In genomic region chr19:18951721-18952281, GRCh38 we compare ENCODE assay signal across 21 cellular contexts. TPM values are rescaled to one million over a fixed set of nuclear protein-coding genes. Genes with fewer than 3 reads are reported as not detected.
DNase-seq lines count a peak whose midpoint lies in the region; ATAC-seq, FAIRE-seq and TF ChIP-seq lines count a peak whose summit lies in the region.
"Had no signal": no experiment of that assay in that cellular context is flagged by ENCODE, and none has a peak within 500 bp of the region (broad histone marks: within the 10 kb centered on the region; RNA-seq: fewer than 3 reads in every experiment).

No MANE protein-coding gene starts in this region.

- H3K36me3 Mint-ChIP-seq in WTC11 = no peaks in the 10 kb centered on the region
- H3K36me3 Mint-ChIP-seq in activated naive CD4-positive, alpha-beta T cell treated with anti-CD3 and anti-CD28 coated beads, Interleukin-2, amount 50 U/mL, for 72 hours = no peaks in the 10 kb centered on the region
- H3K36me3 Mint-ChIP-seq: immature natural killer cell had no signal

- peak; percentile 70 for DNase-seq in BJ (ENCODE audit: low read depth)
- DNase-seq in HT1080 (ENCODE audit: low read depth) = peak; percentile 32
- DNase-seq in mammary epithelial cell = peak; percentile 96
- DNase-seq in keratinocyte (ENCODE audit: low read depth, low spot score) = peak; percentile 96
- DNase-seq in cortex of kidney (lab: John Stamatoyannopoulos, UW) = no peak
- no peak for DNase-seq in WTC11 (ENCODE audit: low spot score)
- DNase-seq in activated naive CD4-positive, alpha-beta T cell treated with anti-CD3 and anti-CD28 coated beads, Interleukin-2, amount 50 U/mL, for 72 hours (ENCODE audit: low spot score in 2 of 2) = no peak
- DNase-seq in stimulated activated CD4-positive, alpha-beta T cell treated with anti-CD3 and anti-CD28 coated beads, Interleukin-1b, Interleukin-23, amount 100 ng/mL, for 48 hours = no peak
- DNase-seq: activated B cell treated with CpG ODN at 0.5 μM for 24 hours; activated effector memory CD4-positive, alpha-beta T cell treated with Interleukin-2 at 50 U/mL for 16 hours; amniotic stem cell; endodermal cell; glutamatergic neuron; immature natural killer cell; mesendoderm; NCI-H2029 treated with DMSO at 0.1 percent for 48 hours; Peyer's patch; stimulated activated CD4-positive, alpha-beta T cell treated with anti-CD3 and anti-CD28 coated beads, Interleukin-2, amount 100 ng/mL, for 24 hours had no signal

- dilution Hi-C loops in mammary epithelial cell (cut with HindIII; ENCODE audit: low sequenced_read_pairs) = no loop called here
- dilution Hi-C loops in keratinocyte (cut with MboI; ENCODE audit: extremely low pct_ligation_motif_present, low sequenced_read_pairs) = no loop called here

- H3K27me3 Mint-ChIP-seq in WTC11 (ENCODE audit: low read depth) = peaks cover 4% of the 10 kb centered on the region
- H3K27me3 Mint-ChIP-seq: activated B cell treated with CpG ODN at 0.5 μM for 24 hours had no signal

- H3K4me2 ChIP-seq in mammary epithelial cell (ENCODE audit: insufficient read depth, low read depth, low read length) = no peak overlapping the region
- H3K4me2 ChIP-seq in keratinocyte (ENCODE audit: control insufficient read depth, extremely low read depth, insufficient read depth, low read depth, low read length) = peak overlapping the region; percentile 4

- no peaks in the 10 kb centered on the region for H3K79me2 ChIP-seq in mammary epithelial cell (ENCODE audit: insufficient read depth, low read length)
- H3K79me2 ChIP-seq in keratinocyte (ENCODE audit: control insufficient read depth, insufficient read depth, low read length) = no peaks in the 10 kb centered on the region

- no peak overlapping the region for H3K4me3 Mint-ChIP-seq in WTC11
- H3K4me3 Mint-ChIP-seq: activated B cell treated with CpG ODN at 0.5 μM for 24 hours, endodermal cell, immature natural killer cell, neural crest cell had no signal

- 70% methylated on average over 6 of the region's 7 CpGs for WGBS in mammary epithelial cell (ENCODE audit: low coverage, missing lambda C conversion rate)

- CTCF ChIA-PET in BJ (lab: Yijun Ruan, JAX) (no interaction called here), mammary epithelial cell (lab: Charles Lee; ENCODE audit: low non-redundant PET) (no interaction called here), WTC11 (lab: Charles Lee) (no interaction called here)

- no peaks in the 10 kb centered on the region for H3K9me3 ChIP-seq in mammary epithelial cell (replicated peaks; ENCODE audit: insufficient read depth, low read length)
- H3K9me3 ChIP-seq in keratinocyte (ENCODE audit: control insufficient read depth, low read depth, low read length) = no peaks in the 10 kb centered on the region
- H3K9me3 ChIP-seq: HAP-1, Peyer's patch had no signal

- intact Hi-C loops in mammary epithelial cell (cut with micrococcal nuclease) = loop anchor here (1.0 to 2.0 kb wide), 2 partner anchors 18 to 35 kb away; no protein-coding TSS in a partner anchor

- H3K9ac ChIP-seq in mammary epithelial cell (ENCODE audit: insufficient read depth, low read length) (no peak overlapping the region), keratinocyte (ENCODE audit: control insufficient read depth, extremely low read depth, insufficient read depth, low read length) (no peak overlapping the region)

- H3K27ac Mint-ChIP-seq in WTC11 = no peak overlapping the region
- no peak overlapping the region for H3K27ac Mint-ChIP-seq in activated naive CD4-positive, alpha-beta T cell treated with anti-CD3 and anti-CD28 coated beads, Interleukin-2, amount 50 U/mL, for 72 hours
- H3K27ac Mint-ChIP-seq: activated B cell treated with CpG ODN at 0.5 μM for 24 hours, endodermal cell, immature natural killer cell had no signal

- H3K4me1 Mint-ChIP-seq in WTC11 = no peaks in the 10 kb centered on the region
- H3K4me1 Mint-ChIP-seq: endodermal cell, neural crest cell had no signal

- H3K36me3 ChIP-seq in BJ (ENCODE audit: control insufficient read depth, insufficient read depth, low read length) (peaks cover 1% of the 10 kb centered on the region; the same call in 1 of the 2 replicates), mammary epithelial cell (ENCODE audit: insufficient read depth, low read length) (no peaks in the 10 kb centered on the region), keratinocyte (ENCODE audit: control insufficient read depth in 2 of 2, extremely low read depth in 1 of 2, insufficient read depth in 2 of 2, low read length in 2 of 2) (peaks cover 1 to 4% of the 10 kb centered on the region in 2 experiments)
- H3K36me3 ChIP-seq: HAP-1, Peyer's patch had no signal

- peaks cover 2% of the 10 kb centered on the region for H3K9me1 ChIP-seq in keratinocyte (ENCODE audit: control insufficient read depth, extremely low read depth, insufficient read depth, low read length)

- no peak for ATAC-seq in WTC11
- ATAC-seq in activated naive CD4-positive, alpha-beta T cell treated with anti-CD3 and anti-CD28 coated beads, Interleukin-2, amount 50 U/mL, for 72 hours = no peak

- H3K4me3 ChIP-seq in BJ (ENCODE audit: low read depth, low read length) = no peak overlapping the region
- no peak overlapping the region for H3K4me3 ChIP-seq in mammary epithelial cell (replicated peaks in 1 of 3; ENCODE audit: insufficient read depth in 1 of 3, low read depth in 2 of 3, low read length in 3 of 3)
- H3K4me3 ChIP-seq in keratinocyte (ENCODE audit: control insufficient read depth in 2 of 3, extremely low read depth in 1 of 3, insufficient read depth in 2 of 3, low read depth in 1 of 3, low read length in 3 of 3) = peak overlapping the region in 1 of 3 experiments; percentile 9
- H3K4me3 ChIP-seq: HAP-1, Peyer's patch had no signal

- TF ChIP-seq CTCF in BJ (IDR thresholded peaks at IDR 0.05; ENCODE audit: insufficient read depth, low read depth, low read length) (no peak), mammary epithelial cell (conservative IDR thresholded peaks at IDR 0.05 in 1 of 2, IDR thresholded peaks at IDR 0.05 in 1 of 2; ENCODE audit: extremely low read depth in 1 of 2, insufficient read depth in 1 of 2, low read depth in 1 of 2, low read length in 2 of 2) (no peak), keratinocyte (optimal IDR thresholded peaks at IDR 0.05 in 1 of 3, IDR thresholded peaks at IDR 0.05 in 1 of 3, conservative IDR thresholded peaks at IDR 0.05 in 1 of 3; ENCODE audit: extremely low read depth in 1 of 3, insufficient read depth in 2 of 3, low read length in 3 of 3) (no peak), WTC11 (IDR thresholded peaks at IDR 0.05) (no peak)

- peaks cover 6% of the 10 kb centered on the region; the same call in 1 of the 2 replicates for H3K9me3 Mint-ChIP-seq in WTC11
- H3K9me3 Mint-ChIP-seq in activated naive CD4-positive, alpha-beta T cell treated with anti-CD3 and anti-CD28 coated beads, Interleukin-2, amount 50 U/mL, for 72 hours = peaks cover 6% of the 10 kb centered on the region in 2 donors
- H3K9me3 Mint-ChIP-seq: activated B cell treated with CpG ODN at 0.5 μM for 24 hours, endodermal cell, immature natural killer cell had no signal

- H3K27ac ChIP-seq in mammary epithelial cell (ENCODE audit: insufficient read depth, low read depth, low read length) (no peak overlapping the region), keratinocyte (ENCODE audit: control insufficient read depth, insufficient read depth, low read length) (peak overlapping the region; percentile 65)
- H3K27ac ChIP-seq: Peyer's patch had no signal

- H2AFZ ChIP-seq in mammary epithelial cell (ENCODE audit: low read depth, low read length) = no peak overlapping the region
- H2AFZ ChIP-seq in keratinocyte (ENCODE audit: control insufficient read depth, low read length) = no peak overlapping the region

- peaks cover 24% of the 10 kb centered on the region for H3K4me1 ChIP-seq in mammary epithelial cell (ENCODE audit: insufficient read depth, low read length)
- peaks cover 28% of the 10 kb centered on the region for H3K4me1 ChIP-seq in keratinocyte (ENCODE audit: control insufficient read depth, extremely low read depth, insufficient read depth, low read length)
- H3K4me1 ChIP-seq: HAP-1, Peyer's patch had no signal

- in situ Hi-C loops in mammary epithelial cell (cut with MboI; ENCODE audit: low sequenced_read_pairs in 2 of 2) = no loop called here

- FAIRE-seq in keratinocyte (lab: Jason Lieb, UNC) = peak; percentile 96

- no peaks in the 10 kb centered on the region for H4K20me1 ChIP-seq in mammary epithelial cell (ENCODE audit: insufficient read depth, low read length)
- no peaks in the 10 kb centered on the region for H4K20me1 ChIP-seq in keratinocyte (ENCODE audit: control insufficient read depth, extremely low read depth, insufficient read depth, low read length)

- POLR2A ChIA-PET in BJ (lab: Charles Lee) (no interaction called here), WTC11 (lab: Charles Lee) (no interaction called here)

- BruUV-seq in mammary epithelial cell (replicated peaks; lab: Mats Ljungman, UMichigan) = no TSS peak

- H3K27me3 ChIP-seq in BJ (ENCODE audit: control insufficient read depth, insufficient read depth, low read length) (no peaks in the 10 kb centered on the region), mammary epithelial cell (ENCODE audit: insufficient read depth, low read length) (no peaks in the 10 kb centered on the region), keratinocyte (ENCODE audit: control insufficient read depth, extremely low read depth, insufficient read depth, low read length) (no peaks in the 10 kb centered on the region)
- H3K27me3 ChIP-seq: Peyer's patch had no signal

RNA-seq across cellular contexts. Expression of gene HOMER3, which starts 10.8 kb away (rescaled TPM):
- polyA plus RNA-seq in BJ (2011; rRNA removed) = 44.7 and 55.3 TPM in 2 replicates
- 46.1 and 55.1 TPM in 2 replicates for polyA minus RNA-seq in BJ (2011; rRNA and poly(A)+ RNA removed)
- 70.4 and 73.3 TPM in 2 replicates for total RNA-seq in HT1080 (2014; rRNA removed; shearing (Covaris generic))
- 51.6 and 57.7 TPM in 2 replicates for polyA plus RNA-seq in HT1080 (2015; cell fraction: cytosol; rRNA removed)
- 27.8 and 41.4 TPM in 2 replicates for polyA plus RNA-seq in HT1080 (2015; cell fraction: nucleus; rRNA removed)
- total RNA-seq in mammary epithelial cell = 100 to 1,000 TPM; 114 to 138 TPM
- polyA plus RNA-seq in mammary epithelial cell = 110 TPM
- polyA minus RNA-seq in mammary epithelial cell = 18.1 TPM
- polyA plus RNA-seq in keratinocyte = 97.2 to 188 TPM (median 119 TPM) in 3 replicates
- polyA plus RNA-seq in keratinocyte (2011; ENCODE audit: low read depth) = 29.7 TPM
- polyA plus RNA-seq in keratinocyte (2011; cell fraction: cytosol; rRNA removed) = 83.7 and 126 TPM in 2 replicates
- 75.0 and 98.0 TPM in 2 replicates for polyA plus RNA-seq in keratinocyte (2011; cell fraction: nucleus; rRNA removed)
- 64.2 and 147 TPM in 2 replicates for polyA plus RNA-seq in keratinocyte (2012; ENCODE audit: low replicate concordance)
- polyA minus RNA-seq in keratinocyte = 78.2 to 101 TPM (median 96.4 TPM) in 3 replicates
- 92.9 TPM for polyA minus RNA-seq in keratinocyte (2011; cell fraction: cytosol; rRNA and poly(A)+ RNA removed)
- 25.5 and 34.7 TPM in 2 replicates for polyA minus RNA-seq in keratinocyte (2011; cell fraction: nucleus; rRNA and poly(A)+ RNA removed)
- 28.2 to 32.4 TPM (median 32.2 TPM) in 3 replicates for total RNA-seq in WTC11 (2021)
- 1 to 10 TPM in 1 of 2 donors, under 1 TPM in 1; 0.36 to 1.0 TPM for total RNA-seq in activated naive CD4-positive, alpha-beta T cell treated with anti-CD3 and anti-CD28 coated beads, Interleukin-2, amount 50 U/mL, for 72 hours

RNA-seq across cellular contexts. Expression of gene DDX49, which starts 32.3 kb away (rescaled TPM):
- polyA plus RNA-seq in BJ (2011; rRNA removed) (45.0 and 70.0 TPM in 2 replicates), mammary epithelial cell (44.4 TPM), keratinocyte (33.1 to 59.4 TPM (median 39.2 TPM) in 3 replicates)
- 28.9 and 72.6 TPM in 2 replicates for polyA minus RNA-seq in BJ (2011; rRNA and poly(A)+ RNA removed)
- total RNA-seq in HT1080 (2014; rRNA removed; shearing (Covaris generic)) = 137 and 139 TPM in 2 replicates
- 53.8 and 58.4 TPM in 2 replicates for polyA plus RNA-seq in HT1080 (2015; cell fraction: cytosol; rRNA removed)
- 62.5 and 80.0 TPM in 2 replicates for polyA plus RNA-seq in HT1080 (2015; cell fraction: nucleus; rRNA removed)
- total RNA-seq in mammary epithelial cell (10 to 100 TPM; 44.2 to 47.7 TPM), WTC11 (2021) (30.1 to 47.9 TPM (median 36.4 TPM) in 3 replicates)
- polyA minus RNA-seq in mammary epithelial cell (27.9 TPM), keratinocyte (36.4 to 162 TPM (median 53.6 TPM) in 3 replicates)
- polyA plus RNA-seq in keratinocyte (2011; ENCODE audit: low read depth) = 26.9 TPM
- 25.1 and 41.3 TPM in 2 replicates for polyA plus RNA-seq in keratinocyte (2011; cell fraction: cytosol; rRNA removed)
- 33.1 and 34.0 TPM in 2 replicates for polyA plus RNA-seq in keratinocyte (2011; cell fraction: nucleus; rRNA removed)
- polyA plus RNA-seq in keratinocyte (2012; ENCODE audit: low replicate concordance) = 24.3 and 30.8 TPM in 2 replicates
- polyA minus RNA-seq in keratinocyte (2011; cell fraction: cytosol; rRNA and poly(A)+ RNA removed) = 66.4 TPM
- 15.8 and 16.9 TPM in 2 replicates for polyA minus RNA-seq in keratinocyte (2011; cell fraction: nucleus; rRNA and poly(A)+ RNA removed)
- 10 to 100 TPM; 46.7 to 51.2 TPM for total RNA-seq in activated naive CD4-positive, alpha-beta T cell treated with anti-CD3 and anti-CD28 coated beads, Interleukin-2, amount 50 U/mL, for 72 hours

RNA-seq across cellular contexts. Expression of gene COPE, which starts 32.6 kb away (rescaled TPM):
- polyA plus RNA-seq in BJ (2011; rRNA removed) (161 and 309 TPM in 2 replicates), mammary epithelial cell (248 TPM), keratinocyte (109 to 198 TPM (median 137 TPM) in 3 replicates)
- 159 and 265 TPM in 2 replicates for polyA minus RNA-seq in BJ (2011; rRNA and poly(A)+ RNA removed)
- total RNA-seq in HT1080 (2014; rRNA removed; shearing (Covaris generic)) = 352 and 410 TPM in 2 replicates
- 243 and 328 TPM in 2 replicates for polyA plus RNA-seq in HT1080 (2015; cell fraction: cytosol; rRNA removed)
- polyA plus RNA-seq in HT1080 (2015; cell fraction: nucleus; rRNA removed) = 173 and 180 TPM in 2 replicates
- total RNA-seq in mammary epithelial cell (100 to 1,000 TPM; 180 to 226 TPM), WTC11 (2021) (224 to 240 TPM (median 228 TPM) in 3 replicates)
- polyA minus RNA-seq in mammary epithelial cell (75.2 TPM), keratinocyte (83.4 to 139 TPM (median 121 TPM) in 3 replicates)
- polyA plus RNA-seq in keratinocyte (2011; ENCODE audit: low read depth) = 51.6 TPM
- 94.7 and 217 TPM in 2 replicates for polyA plus RNA-seq in keratinocyte (2011; cell fraction: cytosol; rRNA removed)
- 78.8 and 124 TPM in 2 replicates for polyA plus RNA-seq in keratinocyte (2011; cell fraction: nucleus; rRNA removed)
- 125 and 165 TPM in 2 replicates for polyA plus RNA-seq in keratinocyte (2012; ENCODE audit: low replicate concordance)
- 235 TPM for polyA minus RNA-seq in keratinocyte (2011; cell fraction: cytosol; rRNA and poly(A)+ RNA removed)
- 62.3 and 70.8 TPM in 2 replicates for polyA minus RNA-seq in keratinocyte (2011; cell fraction: nucleus; rRNA and poly(A)+ RNA removed)
- total RNA-seq in activated naive CD4-positive, alpha-beta T cell treated with anti-CD3 and anti-CD28 coated beads, Interleukin-2, amount 50 U/mL, for 72 hours = 100 to 1,000 TPM; 147 to 190 TPM

RNA-seq across cellular contexts. Expression of gene CERS1, which starts 55.8 kb away (rescaled TPM):
- polyA plus RNA-seq in BJ (2011; rRNA removed) = 0.39 and 0.83 TPM in 2 replicates
- 0.57 and 0.82 TPM in 2 replicates for polyA minus RNA-seq in BJ (2011; rRNA and poly(A)+ RNA removed)
- total RNA-seq in HT1080 (2014; rRNA removed; shearing (Covaris generic)) = 1.0 and 3.4 TPM in 2 replicates
- 0.85 and 1.1 TPM in 2 replicates for polyA plus RNA-seq in HT1080 (2015; cell fraction: cytosol; rRNA removed)
- polyA plus RNA-seq in HT1080 (2015; cell fraction: nucleus; rRNA removed) = 0.46 and 0.87 TPM in 2 replicates
- 1 to 10 TPM in 1 of 2 donors, under 1 TPM in 1; 0.33 to 1.4 TPM for total RNA-seq in mammary epithelial cell
- 0.65 TPM for polyA plus RNA-seq in mammary epithelial cell
- not detected for polyA minus RNA-seq in mammary epithelial cell
- polyA plus RNA-seq in keratinocyte = 0.09 to 0.23 TPM (median 0.14 TPM) in 3 replicates
- polyA plus RNA-seq in keratinocyte (2011; ENCODE audit: low read depth) = 0.62 TPM
- 0.12 and 0.32 TPM in 2 replicates for polyA plus RNA-seq in keratinocyte (2011; cell fraction: cytosol; rRNA removed)
- polyA plus RNA-seq in keratinocyte (2011; cell fraction: nucleus; rRNA removed) = 0.41 and 1.2 TPM in 2 replicates
- 0.21 and 0.75 TPM in 2 replicates for polyA plus RNA-seq in keratinocyte (2012; ENCODE audit: low replicate concordance)
- 0.52 TPM in 1 of 3 replicates, not detected in the others for polyA minus RNA-seq in keratinocyte
- polyA minus RNA-seq in keratinocyte (2011; cell fraction: cytosol; rRNA and poly(A)+ RNA removed) = not detected
- polyA minus RNA-seq in keratinocyte (2011; cell fraction: nucleus; rRNA and poly(A)+ RNA removed) = 0.93 TPM in 1 of 2 replicates, not detected in the other
- total RNA-seq in WTC11 (2021) = 14.7 to 24.5 TPM (median 22.6 TPM) in 3 replicates
- total RNA-seq in activated naive CD4-positive, alpha-beta T cell treated with anti-CD3 and anti-CD28 coated beads, Interleukin-2, amount 50 U/mL, for 72 hours = under 1 TPM in 1 of 2 donors, not detected in 1; 0.21 TPM
- total RNA-seq: activated B cell treated with CpG ODN at 0.5 μM for 24 hours, Peyer's patch, subcutaneous adipose tissue had no signal
- polyA plus RNA-seq: immature natural killer cell had no signal

Comparison
In these comparisons a context has a peak if more than half of its experiments do, and no peak if none do; other contexts are left out.
1. DNase-seq: peak in BJ (single experiment), HT1080 (single experiment), mammary epithelial cell (single experiment) and keratinocyte (single experiment); none in cortex of kidney (single experiment), WTC11 (single experiment), activated naive CD4-positive, alpha-beta T cell treated with anti-CD3 and anti-CD28 coated beads, Interleukin-2, amount 50 U/mL, for 72 hours (0 of 2) and stimulated activated CD4-positive, alpha-beta T cell treated with anti-CD3 and anti-CD28 coated beads, Interleukin-1b, Interleukin-23, amount 100 ng/mL, for 48 hours (single experiment).
2. RNA of gene HOMER3, which starts 10.8 kb away (total RNA-seq): 114 to 138 TPM in mammary epithelial cell, 70.4 to 73.3 TPM in HT1080 and 28.2 to 32.4 TPM in WTC11; 0.36 to 1.0 TPM in activated naive CD4-positive, alpha-beta T cell treated with anti-CD3 and anti-CD28 coated beads, Interleukin-2, amount 50 U/mL, for 72 hours; every median in the first group is over 10 times any median in the second.